In the genomic region with DNA sequence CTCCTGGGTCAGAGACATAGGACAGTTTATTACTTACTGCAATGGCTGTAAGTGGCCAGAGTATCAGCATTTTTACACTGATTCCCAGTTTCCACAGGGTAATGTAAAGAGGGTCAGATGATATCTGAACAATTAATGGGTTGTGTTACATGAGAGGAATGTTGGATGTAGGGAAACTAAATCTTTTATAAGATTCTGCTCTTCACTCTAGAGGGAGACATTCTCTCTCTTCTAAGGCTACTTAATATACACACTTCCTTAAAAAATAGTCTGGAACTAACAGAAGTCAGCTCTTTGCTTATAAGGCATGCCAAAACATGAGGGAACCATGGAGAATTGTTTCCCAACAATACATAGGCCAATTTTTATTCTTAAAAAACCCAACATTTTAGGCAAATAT, we compare ENCODE assay signal across 14 cellular contexts.
"Had no signal": no experiment of that assay in that cellular context is flagged by ENCODE, and none has a peak within 500 bp of the region (broad histone marks: within the 10 kb centered on the region; RNA-seq: fewer than 3 reads in every experiment).

No MANE protein-coding gene starts in this region.

- H3K4me1 ChIP-seq: spleen had no signal

- H3K4me3 ChIP-seq: lung, spleen had no signal

- H3K27me3 ChIP-seq: brain microvascular endothelial cell, spleen had no signal

- H3K27ac ChIP-seq: brain microvascular endothelial cell, spleen had no signal

- ATAC-seq: activated CD8-positive, alpha-beta memory T cell treated with anti-CD3 and anti-CD28 coated beads, Interleukin-2, amount 10 ng/mL, durations not matched to agents 7 days and 5 days; naive thymus-derived CD8-positive, alpha-beta T cell; right cardiac atrium had no signal

- H3K36me3 ChIP-seq: brain microvascular endothelial cell, spleen had no signal

- DNase-seq: activated CD4-positive, alpha-beta T cell treated with anti-CD3 and anti-CD28 coated beads, Interleukin-2, amount 50 U/mL, for 48 hours; activated CD4-positive, CD25-positive, alpha-beta regulatory T cell treated with anti-CD3 and anti-CD28 coated beads, Interleukin-2, amount 50 U/mL, for 72 hours; activated CD8-positive, alpha-beta memory T cell treated with anti-CD3 and anti-CD28 coated beads, Interleukin-2, amount 10 ng/mL, durations not matched to agents 7 days and 5 days; activated effector memory CD4-positive, alpha-beta T cell treated with Interleukin-2 at 50 U/mL for 16 hours; activated T-cell treated with anti-CD3 and anti-CD28 coated beads, Interleukin-2, amount 50 U/mL, for 24 hours; amniotic stem cell; brain microvascular endothelial cell; naive thymus-derived CD8-positive, alpha-beta T cell; right cardiac atrium; spleen; stimulated activated CD4-positive, alpha-beta T cell treated with anti-CD3 and anti-CD28 coated beads, Interleukin-2, amount 100 ng/mL, for 24 hours; stimulated activated naive CD4-positive, alpha-beta T cell treated with Interleukin-2 at 50 U/mL for 16 hours; trophoblast cell had no signal
